In the genomic region with DNA sequence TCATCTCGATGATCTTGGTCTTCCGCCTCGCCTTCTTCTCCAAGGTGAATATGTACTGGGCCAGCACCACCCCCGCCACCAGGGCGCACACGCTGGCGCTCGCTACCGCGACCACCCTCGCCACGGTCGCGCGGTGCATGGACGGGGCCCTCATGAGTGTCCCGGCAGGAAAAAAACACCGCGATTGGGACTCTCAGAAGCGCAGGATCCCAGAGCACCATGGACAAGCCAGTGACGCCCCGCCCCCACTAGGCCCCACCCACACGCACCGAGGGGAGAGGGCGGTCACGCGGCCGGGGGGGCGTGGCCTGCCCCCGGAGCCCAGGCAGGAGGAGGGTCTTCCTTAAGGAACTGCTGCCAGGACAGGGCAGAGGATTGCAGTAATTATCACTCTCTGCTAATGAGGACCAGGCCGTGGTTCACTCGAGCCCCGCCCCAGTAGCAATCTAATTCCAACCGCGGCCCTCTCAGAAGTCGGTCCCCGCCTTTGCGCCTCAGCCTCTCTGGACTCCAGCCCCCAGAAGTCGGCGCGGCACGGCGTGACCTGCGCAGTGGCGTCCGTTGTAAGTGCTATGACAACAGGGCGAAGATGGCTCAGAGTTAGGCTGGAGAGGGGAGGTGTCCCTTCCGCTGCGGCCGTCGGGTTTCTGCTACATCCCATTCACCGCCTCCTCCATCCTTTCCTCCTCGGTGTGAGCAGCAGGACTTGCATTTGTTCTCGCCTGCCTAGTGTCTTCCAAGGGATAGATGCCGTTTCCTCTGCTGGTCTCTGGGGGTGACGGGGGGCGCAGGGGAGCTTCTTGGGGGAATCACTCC, we compare ENCODE assay signal across 8 cellular contexts. TPM values are rescaled to one million over a fixed set of nuclear protein-coding genes. Genes with fewer than 3 reads are reported as not detected.
DNase-seq lines count a peak whose midpoint lies in the region; ATAC-seq and TF ChIP-seq lines count a peak whose summit lies in the region.

A gene (plus strand): TSS at position 575 of the 816 bp plus-strand sequence. CDS start 16,689 bp downstream, outside the sequence.

- H3K36me3 Mint-ChIP-seq in T-cell = peaks cover 3% of the 10 kb centered on the region
- no peaks in the 10 kb centered on the region for H3K36me3 Mint-ChIP-seq in type B pancreatic cell

- H3K4me3 Mint-ChIP-seq in T-cell (peak within 1 kb of the TSS; percentile 95 to 97 (median 96)), type B pancreatic cell (peak within 1 kb of the TSS; percentile 98)

- no peaks in the 10 kb centered on the region for H3K9me3 Mint-ChIP-seq in T-cell
- no peaks in the 10 kb centered on the region for H3K9me3 Mint-ChIP-seq in type B pancreatic cell

- in situ Hi-C loops in GM13977 (cut with MboI; ENCODE audit: low pct_unique_long_range_greater_than_20kb, low sequenced_read_pairs, unreplicated experiment) = no loop called here

- ATAC-seq in HG02870 (IDR thresholded peaks at IDR 0.05; ENCODE audit: unreplicated experiment) (peak; percentile 100), T-cell (replicated peaks in 1 of 4) (peak; percentile 95 to 98 (median 97)), left cardiac atrium (peak; percentile 99 to 100)

- H3K4me1 Mint-ChIP-seq in T-cell (peaks cover 28 to 32% (median 29%) of the 10 kb centered on the region in 3 donors), type B pancreatic cell (ENCODE audit: unreplicated experiment) (peaks cover 16% of the 10 kb centered on the region)

- H3K27me3 Mint-ChIP-seq in T-cell (no peaks in the 10 kb centered on the region), type B pancreatic cell (no peaks in the 10 kb centered on the region)

- CTCF ChIA-PET in T-cell (lab: Charles Lee) = interaction anchor here (0.5 to 2.2 kb wide), 5 partner anchors 19 to 639 kb away, joined by 3 to 9 read pairs (median 4); a partner anchor contains a TSS

- DNase-seq in GM13977 (ENCODE audit: low spot score) (peak; percentile 93), NCI-H146 (lab: John Stamatoyannopoulos, UW) (peak; percentile 96), T-cell (peak; percentile 80 to 94 (median 87)), amniotic stem cell (lab: John Stamatoyannopoulos, UW) (peak; percentile 92), left cardiac atrium (peak; percentile 95), posterior cingulate gyrus (peak; percentile 90 to 99 (median 94)), type B pancreatic cell (ENCODE audit: extremely low spot score, unreplicated experiment) (peak; percentile 93)

- POLR2A ChIA-PET in T-cell (lab: Charles Lee) = interaction anchor here (0.6 to 0.7 kb wide), 2 partner anchors 67 to 133 kb away, joined by 3 read pairs; no protein-coding TSS in a partner anchor

- peak within 1 kb of the TSS; percentile 89 to 91 for H3K27ac Mint-ChIP-seq in T-cell
- H3K27ac Mint-ChIP-seq in type B pancreatic cell = peak within 1 kb of the TSS; percentile 91

- intact Hi-C loops in left cardiac atrium (cut with DNase I) (no loop called here), posterior cingulate gyrus (cut with DNase I) (loop anchor here (2.0 kb wide), 1 partner anchor 20 kb away; a partner anchor contains a TSS)

- TF ChIP-seq CTCF in GM13977 (IDR thresholded peaks at IDR 0.05; ENCODE audit: extremely low read depth, insufficient read depth, missing control alignments) (no peak), type B pancreatic cell (conservative IDR thresholded peaks at IDR 0.05) (peak; percentile 49)

RNA-seq across cellular contexts. Expression of the gene that starts here (rescaled TPM):
- 10 to 100 TPM; 18.5 to 28.8 (median 20.9) TPM for total RNA-seq in T-cell
- 10 to 100 TPM in 1 of 2 donors, 1 to 10 TPM in 1; 9.6 to 14.1 TPM for total RNA-seq in left cardiac atrium
- 13.0 and 19.7 TPM in 2 replicates for total RNA-seq in type B pancreatic cell (ENCODE audit: low replicate concordance)

Comparison
In these comparisons a context has a peak if more than half of its experiments do, and no peak if none do; other contexts are left out.
1. Peak in every context shown above with its lines: DNase-seq and ATAC-seq.